ENCODE assay signal across 16 cellular contexts in genomic region chr12:53975816-53976152, GRCh38. TPM values are rescaled to one million over a fixed set of nuclear protein-coding genes. Genes with fewer than 3 reads are reported as not detected.
A peak's percentile ranks its signal among the peaks of the same experiment; 100 is the strongest.
DNase-seq lines count a peak whose midpoint lies in the region; ATAC-seq and TF ChIP-seq lines count a peak whose summit lies in the region.
"Had no signal": no experiment of that assay in that cellular context is flagged by ENCODE, and none has a peak within 500 bp of the region (broad histone marks: within the 10 kb centered on the region; RNA-seq: fewer than 3 reads in every experiment).

No MANE protein-coding gene starts in this region.

- intact Hi-C loops in CD4-positive, alpha-beta memory T cell (cut with micrococcal nuclease): loop anchor here (2.0 kb wide), 1 partner anchor 23 kb away; no protein-coding TSS in a partner anchor

- peak overlapping the region in 2 of 7 donors; percentile 75 to 78 for H3K27ac Mint-ChIP-seq in CD4-positive, alpha-beta memory T cell
- H3K27ac Mint-ChIP-seq in activated T-helper 17 cell treated with anti-CD3 and anti-CD28 coated beads, Interleukin-2, amount 50 U/mL, for 72 hours: no peak overlapping the region
- H3K27ac Mint-ChIP-seq in naive thymus-derived CD8-positive, alpha-beta T cell: peak overlapping the region in 1 of 10 donors; percentile 66

- CTCF ChIA-PET in AG04449 (lab: Yijun Ruan, JAX): interaction anchor here (0.6 to 3.1 kb wide), 9 partner anchors 9 to 464 kb away, joined by 3 to 19 read pairs (median 6); partner anchors contain the start of gene HOXC10
- CTCF ChIA-PET in CD4-positive, alpha-beta memory T cell (lab: Charles Lee; ENCODE audit: partially characterized antibody): no interaction called here

- no peak overlapping the region for H3K27ac ChIP-seq in CD4-positive, alpha-beta memory T cell (ENCODE audit: low read depth, low read length)
- H3K27ac ChIP-seq: BLaER1, dorsolateral prefrontal cortex had no signal

- no peaks in the 10 kb centered on the region for H3K9me3 ChIP-seq in CD4-positive, alpha-beta memory T cell (ENCODE audit: control insufficient read depth in 1 of 2, low read length in 2 of 2)
- H3K9me3 ChIP-seq in HAP-1: no peaks in the 10 kb centered on the region

- H3K4me1 ChIP-seq in CD4-positive, alpha-beta memory T cell (ENCODE audit: insufficient read depth, low read length): peaks cover 30% of the 10 kb centered on the region
- peaks cover 30% of the 10 kb centered on the region for H3K4me1 ChIP-seq in HAP-1
- H3K4me1 ChIP-seq: BLaER1 had no signal

- DNase-seq in AG04449 (ENCODE audit: low read depth, low spot score): no peak
- DNase-seq in CD4-positive, alpha-beta memory T cell: no peak
- peak in 1 of 10 donors; percentile 54 for DNase-seq in naive thymus-derived CD8-positive, alpha-beta T cell
- no peak for DNase-seq in NCI-H526 treated with DMSO at 0.1 percent for 48 hours (lab: John Stamatoyannopoulos, UW)
- no peak for DNase-seq in HAP-1 (ENCODE audit: low spot score in 2 of 2)
- DNase-seq: dorsolateral prefrontal cortex; NCI-H2107; NK-92 treated with Interleukin-12 subunit alpha and Interleukin-12 subunit beta, amount 100 ng/mL, for 24 hours; trophoblast cell had no signal

- POLR2A ChIA-PET in AG04449 (lab: Yijun Ruan, JAX): interaction anchor here (1.0 to 1.7 kb wide), 3 partner anchors 8 to 28 kb away, joined by 4 to 5 read pairs (median 4); no protein-coding TSS in a partner anchor
- POLR2A ChIA-PET in CD4-positive, alpha-beta memory T cell (lab: Charles Lee; ENCODE audit: partially characterized antibody): no interaction called here
- POLR2A ChIA-PET in naive thymus-derived CD8-positive, alpha-beta T cell (lab: Charles Lee): interaction anchor here (0.6 kb wide), 2 partner anchors 11 to 1740 kb away, joined by 3 to 4 read pairs; partner anchors contain the start of gene BLOC1S1

- peaks cover 5 to 6% of the 10 kb centered on the region in 2 donors for H3K36me3 Mint-ChIP-seq in CD4-positive, alpha-beta memory T cell
- peaks cover 15% of the 10 kb centered on the region for H3K36me3 Mint-ChIP-seq in activated T-helper 17 cell treated with anti-CD3 and anti-CD28 coated beads, Interleukin-2, amount 50 U/mL, for 72 hours (ENCODE audit: low read depth)
- peaks cover 5 to 14% (median 8%) of the 10 kb centered on the region in 3 donors for H3K36me3 Mint-ChIP-seq in naive thymus-derived CD8-positive, alpha-beta T cell

- no peak for TF ChIP-seq CTCF in AG04449 (IDR thresholded peaks at IDR 0.05; ENCODE audit: insufficient read depth, low read length, missing control alignments)

- H3K27me3 Mint-ChIP-seq in CD4-positive, alpha-beta memory T cell: peaks cover 72 to 75% of the 10 kb centered on the region in 2 donors
- peaks cover 78% of the 10 kb centered on the region for H3K27me3 Mint-ChIP-seq in activated T-helper 17 cell treated with anti-CD3 and anti-CD28 coated beads, Interleukin-2, amount 50 U/mL, for 72 hours
- peaks cover 57 to 98% (median 80%) of the 10 kb centered on the region in 5 donors for H3K27me3 Mint-ChIP-seq in naive thymus-derived CD8-positive, alpha-beta T cell

- in situ Hi-C loops in HAP-1 (cut with MboI; ENCODE audit: low sequenced_read_pairs): loop anchor here (25.0 kb wide), 1 partner anchor 387 kb away; the partner anchor contains the start of gene GPR84

- H3K4me1 Mint-ChIP-seq in CD4-positive, alpha-beta memory T cell: peaks cover 4 to 36% (median 18%) of the 10 kb centered on the region in 4 donors
- H3K4me1 Mint-ChIP-seq in activated T-helper 17 cell treated with anti-CD3 and anti-CD28 coated beads, Interleukin-2, amount 50 U/mL, for 72 hours: peaks cover 6% of the 10 kb centered on the region
- peaks cover 8 to 37% (median 22%) of the 10 kb centered on the region in 4 donors for H3K4me1 Mint-ChIP-seq in naive thymus-derived CD8-positive, alpha-beta T cell

- H3K4me3 ChIP-seq in AG04449 (ENCODE audit: low read depth, low read length): peak overlapping the region; percentile 76
- H3K4me3 ChIP-seq in CD4-positive, alpha-beta memory T cell (ENCODE audit: low read length in 2 of 2): no peak overlapping the region
- H3K4me3 ChIP-seq in HAP-1: no peak overlapping the region
- H3K4me3 ChIP-seq: BLaER1, lung had no signal

- H3K36me3 ChIP-seq in CD4-positive, alpha-beta memory T cell (ENCODE audit: insufficient read depth, low read length): no peaks in the 10 kb centered on the region
- no peaks in the 10 kb centered on the region for H3K36me3 ChIP-seq in HAP-1 (replicated peaks)
- H3K36me3 ChIP-seq: BLaER1 had no signal

- peak overlapping the region; percentile 50 to 83 (median 66) for H3K4me3 Mint-ChIP-seq in CD4-positive, alpha-beta memory T cell
- peak overlapping the region; percentile 46 for H3K4me3 Mint-ChIP-seq in activated T-helper 17 cell treated with anti-CD3 and anti-CD28 coated beads, Interleukin-2, amount 50 U/mL, for 72 hours
- peak overlapping the region in 9 of 10 donors; percentile 38 to 77 (median 70) for H3K4me3 Mint-ChIP-seq in naive thymus-derived CD8-positive, alpha-beta T cell

- H3K9me3 Mint-ChIP-seq in CD4-positive, alpha-beta memory T cell: peaks cover 0 to 29% (median 13%) of the 10 kb centered on the region in 8 donors
- H3K9me3 Mint-ChIP-seq in activated T-helper 17 cell treated with anti-CD3 and anti-CD28 coated beads, Interleukin-2, amount 50 U/mL, for 72 hours: no peaks in the 10 kb centered on the region
- H3K9me3 Mint-ChIP-seq in naive thymus-derived CD8-positive, alpha-beta T cell: peaks cover 0 to 27% (median 11%) of the 10 kb centered on the region in 9 donors

- no peak for ATAC-seq in activated T-helper 17 cell treated with anti-CD3 and anti-CD28 coated beads, Interleukin-2, amount 50 U/mL, for 72 hours (replicated peaks)
- no peak for ATAC-seq in naive thymus-derived CD8-positive, alpha-beta T cell
- no peak for ATAC-seq in GM18868 (IDR thresholded peaks at IDR 0.05; ENCODE audit: unreplicated experiment)
- no peak for ATAC-seq in GM21390 (IDR thresholded peaks at IDR 0.05; ENCODE audit: unreplicated experiment)

- H3K27me3 ChIP-seq in CD4-positive, alpha-beta memory T cell (ENCODE audit: insufficient read depth, low read length): peaks cover 92% of the 10 kb centered on the region
- no peaks in the 10 kb centered on the region for H3K27me3 ChIP-seq in HAP-1 (ENCODE audit: low read depth)

RNA-seq across cellular contexts. Expression of gene HOTAIR, which starts 1.0 kb away (rescaled TPM):
- total RNA-seq in CD4-positive, alpha-beta memory T cell: not detected
- polyA plus RNA-seq in CD4-positive, alpha-beta memory T cell: not detected
- total RNA-seq in activated T-helper 17 cell treated with anti-CD3 and anti-CD28 coated beads, Interleukin-2, amount 50 U/mL, for 72 hours: not detected
- not detected for total RNA-seq in naive thymus-derived CD8-positive, alpha-beta T cell
- polyA plus RNA-seq in naive thymus-derived CD8-positive, alpha-beta T cell: not detected
- total RNA-seq: dorsolateral prefrontal cortex, osteocyte had no signal
- polyA plus RNA-seq: lung had no signal

RNA-seq across cellular contexts. Expression of gene HOXC11, which starts 2.9 kb away (rescaled TPM):
- total RNA-seq in CD4-positive, alpha-beta memory T cell: not detected
- not detected for polyA plus RNA-seq in CD4-positive, alpha-beta memory T cell
- total RNA-seq in activated T-helper 17 cell treated with anti-CD3 and anti-CD28 coated beads, Interleukin-2, amount 50 U/mL, for 72 hours: not detected
- not detected for total RNA-seq in naive thymus-derived CD8-positive, alpha-beta T cell
- polyA plus RNA-seq in naive thymus-derived CD8-positive, alpha-beta T cell: not detected
- total RNA-seq: dorsolateral prefrontal cortex, HT-29, lung, osteocyte had no signal
- polyA plus RNA-seq: lung had no signal

RNA-seq across cellular contexts. Expression of gene HOXC10, which starts 9.2 kb away (rescaled TPM):
- total RNA-seq in CD4-positive, alpha-beta memory T cell: not detected
- polyA plus RNA-seq in CD4-positive, alpha-beta memory T cell: not detected
- not detected for total RNA-seq in activated T-helper 17 cell treated with anti-CD3 and anti-CD28 coated beads, Interleukin-2, amount 50 U/mL, for 72 hours
- not detected for total RNA-seq in naive thymus-derived CD8-positive, alpha-beta T cell
- polyA plus RNA-seq in naive thymus-derived CD8-positive, alpha-beta T cell: not detected
- total RNA-seq: HT-29, osteocyte had no signal
- polyA plus RNA-seq: lung had no signal

RNA-seq across cellular contexts. Expression of gene HOXC12, which starts 21.1 kb away (rescaled TPM):
- total RNA-seq in CD4-positive, alpha-beta memory T cell: not detected
- polyA plus RNA-seq in CD4-positive, alpha-beta memory T cell: not detected
- total RNA-seq in activated T-helper 17 cell treated with anti-CD3 and anti-CD28 coated beads, Interleukin-2, amount 50 U/mL, for 72 hours: not detected
- not detected for total RNA-seq in naive thymus-derived CD8-positive, alpha-beta T cell
- not detected for polyA plus RNA-seq in naive thymus-derived CD8-positive, alpha-beta T cell
- total RNA-seq: dorsolateral prefrontal cortex, lung, osteocyte had no signal
- polyA plus RNA-seq: lung had no signal

RNA-seq across cellular contexts. Expression of gene HOXC9, which starts 24.2 kb away (rescaled TPM):
- total RNA-seq in CD4-positive, alpha-beta memory T cell: not detected
- not detected for polyA plus RNA-seq in CD4-positive, alpha-beta memory T cell
- not detected for total RNA-seq in activated T-helper 17 cell treated with anti-CD3 and anti-CD28 coated beads, Interleukin-2, amount 50 U/mL, for 72 hours
- total RNA-seq in naive thymus-derived CD8-positive, alpha-beta T cell: not detected
- not detected for polyA plus RNA-seq in naive thymus-derived CD8-positive, alpha-beta T cell
- total RNA-seq: dorsolateral prefrontal cortex, lung, osteocyte had no signal
